Comparison of ENCODE assay signal across 24 cellular contexts in the genomic region with DNA sequence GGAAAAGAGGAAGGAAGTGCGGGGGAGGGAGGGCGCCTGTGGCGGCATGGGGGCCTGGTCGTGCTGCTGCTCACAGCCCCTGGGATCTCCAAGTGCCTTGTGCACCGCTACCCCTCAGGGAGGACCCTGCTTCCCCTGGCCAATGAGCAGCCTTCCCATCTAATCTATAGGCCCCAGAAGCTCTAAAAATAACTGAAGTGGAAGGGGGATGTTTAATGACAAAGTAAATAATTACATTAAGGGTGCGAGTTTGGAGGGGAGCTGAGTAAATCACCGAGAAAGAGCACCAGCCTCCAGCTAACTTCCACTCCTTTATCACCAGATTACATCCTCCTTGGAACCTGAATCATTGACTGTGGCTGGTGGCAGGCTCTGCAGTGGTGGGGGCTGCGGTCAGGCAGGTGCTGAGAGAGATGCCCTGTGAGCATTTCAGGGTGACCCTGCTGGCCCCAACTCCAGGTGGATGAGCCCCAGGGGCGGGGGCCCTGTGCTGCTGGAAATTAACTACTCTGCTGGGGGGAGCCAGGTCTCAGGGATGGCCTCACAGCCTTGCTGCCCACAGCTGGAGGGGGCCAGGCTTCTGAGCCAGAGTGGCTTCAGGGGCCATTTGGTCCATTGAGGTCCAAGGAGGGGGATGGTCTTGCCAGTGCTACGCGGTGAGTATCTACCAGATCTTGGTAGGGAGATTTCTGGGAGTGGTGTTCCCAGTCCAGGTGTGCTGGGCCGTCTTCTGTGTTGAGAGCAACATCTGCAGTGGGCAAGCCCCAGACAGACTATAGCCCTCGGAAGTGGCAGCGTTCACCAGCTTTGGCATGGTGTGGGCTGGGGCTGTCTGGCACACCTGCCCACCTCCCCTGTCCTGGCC.
DNase-seq lines count a peak whose midpoint lies in the region; ATAC-seq and TF ChIP-seq lines count a peak whose summit lies in the region.
"Had no signal": no experiment of that assay in that cellular context is flagged by ENCODE, and none has a peak within 500 bp of the region (broad histone marks: within the 10 kb centered on the region; RNA-seq: fewer than 3 reads in every experiment).

No MANE protein-coding gene starts in this region.

- H3T11ph ChIP-seq in H9 (ENCODE audit: low read length): no peak overlapping the region

- peaks cover 19 to 96% of the 10 kb centered on the region in 2 donors for H3K36me3 ChIP-seq in neuronal stem cell (replicated peaks in 1 of 2; ENCODE audit: control insufficient read depth in 2 of 2, insufficient read depth in 2 of 2, low read length in 2 of 2)

- H3K56ac ChIP-seq in H9 (ENCODE audit: insufficient read length, low read depth, low read length): no peak overlapping the region

- H3K4me1 Mint-ChIP-seq in H9: peaks cover 12 to 25% of the 10 kb centered on the region in 2 experiments
- H3K4me1 Mint-ChIP-seq: activated naive CD4-positive, alpha-beta T cell treated with anti-CD3 and anti-CD28 coated beads, Interleukin-2, amount 10 ng/mL, durations not matched to agents 7 days and 5 days; IgD-negative memory B cell; mesothelial cell of epicardium; naive B cell had no signal

- no peaks in the 10 kb centered on the region for H3K27me3 Mint-ChIP-seq in H9 (ENCODE audit: low read depth)
- H3K27me3 Mint-ChIP-seq: stimulated activated naive CD8-positive, alpha-beta T cell treated with anti-CD3 and anti-CD28 coated beads, Interleukin-15, Interleukin-2, amounts not matched to agents 100 ng/mL and 50 ng/mL, for 24 hours had no signal

- ATAC-seq in HG03139 (IDR thresholded peaks at IDR 0.05; ENCODE audit: unreplicated experiment): no peak
- ATAC-seq: gastroesophageal sphincter, psoas muscle had no signal

- no peak overlapping the region for H2BK120ac ChIP-seq in H9 (ENCODE audit: low read depth, low read length, poor library complexity, severe bottlenecking)
- no peak overlapping the region for H2BK120ac ChIP-seq in neuronal stem cell (ENCODE audit: low read depth, low read length)

- H4K8ac ChIP-seq in H9 (replicated peaks; ENCODE audit: insufficient read length, low read depth, low read length) (no peak overlapping the region), neuronal stem cell (ENCODE audit: low read depth, low read length) (no peak overlapping the region)

- no peaks in the 10 kb centered on the region for H3K9me3 ChIP-seq in H9 (ENCODE audit: control insufficient read depth, low read depth, low read length)
- H3K9me3 ChIP-seq in neuronal stem cell (replicated peaks in 1 of 2; ENCODE audit: control insufficient read depth in 2 of 2, insufficient read depth in 1 of 2, low read depth in 1 of 2, low read length in 2 of 2): no peaks in the 10 kb centered on the region
- H3K9me3 ChIP-seq: gastroesophageal sphincter, psoas muscle had no signal

- no peak overlapping the region for H4K5ac ChIP-seq in H9 (ENCODE audit: insufficient read length, low read depth, low read length)

- H3K9ac ChIP-seq in H9 (ENCODE audit: extremely low read depth, insufficient read length, low read length): no peak overlapping the region
- no peak overlapping the region for H3K9ac ChIP-seq in neuronal stem cell (ENCODE audit: low read depth, low read length, poor library complexity)

- H2BK5ac ChIP-seq in H9 (ENCODE audit: insufficient read length, low read length) (no peak overlapping the region), neuronal stem cell (ENCODE audit: low read length) (peak overlapping the region; percentile 7)

- H3K36me3 Mint-ChIP-seq in H9 (ENCODE audit: insufficient read depth in 1 of 3, low read depth in 3 of 3): peaks cover 13 to 55% (median 40%) of the 10 kb centered on the region in 3 experiments; a peak in 6 of 7 replicates
- H3K36me3 Mint-ChIP-seq: activated naive CD4-positive, alpha-beta T cell treated with anti-CD3 and anti-CD28 coated beads, Interleukin-2, amount 10 ng/mL, durations not matched to agents 7 days and 5 days; IgD-negative memory B cell; naive B cell had no signal

- H4K20me1 ChIP-seq in H9 (ENCODE audit: control insufficient read depth, insufficient read depth, insufficient read length): no peaks in the 10 kb centered on the region

- H3K23ac ChIP-seq in H9 (ENCODE audit: insufficient read length, low read depth, low read length): no peak overlapping the region
- H3K23ac ChIP-seq in neuronal stem cell (ENCODE audit: low read depth, low read length, poor library complexity): no peak overlapping the region

- H3K27me3 ChIP-seq in H9 (ENCODE audit: insufficient read depth, low read length): no peaks in the 10 kb centered on the region
- H3K27me3 ChIP-seq in neuronal stem cell (ENCODE audit: control insufficient read depth in 3 of 3, insufficient read depth in 3 of 3, low read depth in 1 of 3, low read length in 3 of 3): no peaks in the 10 kb centered on the region
- H3K27me3 ChIP-seq: brain microvascular endothelial cell, gastroesophageal sphincter had no signal

- H3K23me2 ChIP-seq in H9 (ENCODE audit: insufficient read length, low read depth, low read length, poor library complexity, severe bottlenecking): no peaks in the 10 kb centered on the region

- DNase-seq in NCI-H748 (lab: John Stamatoyannopoulos, UW; ENCODE audit: unreplicated experiment) (peak; percentile 28), NCI-H748 treated with DMSO at 0.1 percent for 48 hours (lab: John Stamatoyannopoulos, UW) (no peak), H9 (no peak), RPMI7951 (ENCODE audit: low read depth) (peak; percentile 18), neuronal stem cell (ENCODE audit: low spot score) (no peak), NCI-H2227 (lab: John Stamatoyannopoulos, UW; ENCODE audit: unreplicated experiment) (no peak), germinal center (ENCODE audit: low spot score) (no peak)
- DNase-seq: activated CD4-positive, alpha-beta T cell treated with anti-CD3 and anti-CD28 coated beads, Interleukin-2, amount 50 U/mL, for 48 hours; activated naive CD4-positive, alpha-beta T cell treated with anti-CD3 and anti-CD28 coated beads, Interleukin-2, amount 10 ng/mL, durations not matched to agents 7 days and 5 days; amniotic stem cell; brain microvascular endothelial cell; COR-L47; DMS53; dorsolateral prefrontal cortex; naive B cell; NCI-H146; NCI-H774; psoas muscle; Right ventricle myocardium superior had no signal

- no peak overlapping the region for H3K4me3 ChIP-seq in neuronal stem cell (ENCODE audit: low read length in 2 of 2)
- H3K4me3 ChIP-seq: dorsolateral prefrontal cortex, gastroesophageal sphincter, psoas muscle had no signal

- no peak for TF ChIP-seq CTCF in H9 (conservative IDR thresholded peaks at IDR 0.05)

- peak overlapping the region in 2 of 3 experiments; percentile 78 to 80; a peak in 3 of 7 replicates for H3K27ac Mint-ChIP-seq in H9
- H3K27ac Mint-ChIP-seq: activated naive CD4-positive, alpha-beta T cell treated with anti-CD3 and anti-CD28 coated beads, Interleukin-2, amount 10 ng/mL, durations not matched to agents 7 days and 5 days; IgD-negative memory B cell; mesothelial cell of epicardium; stimulated activated naive CD8-positive, alpha-beta T cell treated with anti-CD3 and anti-CD28 coated beads, Interleukin-15, Interleukin-2, amounts not matched to agents 100 ng/mL and 50 ng/mL, for 24 hours had no signal

- peaks cover 4% of the 10 kb centered on the region for H3K79me1 ChIP-seq in H9 (ENCODE audit: insufficient read depth, low read depth, low read length, poor library complexity, severe bottlenecking)
- H3K79me1 ChIP-seq in neuronal stem cell (ENCODE audit: low read depth, low read length): peaks cover 12% of the 10 kb centered on the region

- no peak overlapping the region for H2BK20ac ChIP-seq in H9 (ENCODE audit: low read depth, low read length, poor library complexity, severe bottlenecking)

- no peak overlapping the region; the same call in 1 of the 2 replicates for H3K14ac ChIP-seq in H9 (ENCODE audit: insufficient read depth, low read length)
- H3K14ac ChIP-seq in neuronal stem cell (ENCODE audit: low read length): no peak overlapping the region

- H3K9me3 Mint-ChIP-seq in H9: no peaks in the 10 kb centered on the region
- H3K9me3 Mint-ChIP-seq: activated naive CD4-positive, alpha-beta T cell treated with anti-CD3 and anti-CD28 coated beads, Interleukin-2, amount 10 ng/mL, durations not matched to agents 7 days and 5 days; mesothelial cell of epicardium; stimulated activated naive CD8-positive, alpha-beta T cell treated with anti-CD3 and anti-CD28 coated beads, Interleukin-15, Interleukin-2, amounts not matched to agents 100 ng/mL and 50 ng/mL, for 24 hours had no signal

- H2AFZ ChIP-seq in H9 (ENCODE audit: low read length) (no peak overlapping the region), neuronal stem cell (ENCODE audit: low read length) (no peak overlapping the region)

- H3K79me2 ChIP-seq in H9 (ENCODE audit: insufficient read depth, low read length): no peaks in the 10 kb centered on the region; the same call in 1 of the 2 replicates

- H3K18ac ChIP-seq in H9 (ENCODE audit: insufficient read length, low read depth, low read length): no peak overlapping the region
- H3K18ac ChIP-seq in neuronal stem cell (ENCODE audit: low read length): peak overlapping the region; percentile 54

- H3K27ac ChIP-seq in H9 (ENCODE audit: insufficient read length, low read depth, low read length): no peak overlapping the region
- H3K27ac ChIP-seq in neuronal stem cell (replicated peaks; ENCODE audit: low read length): no peak overlapping the region
- H3K27ac ChIP-seq: brain microvascular endothelial cell, dorsolateral prefrontal cortex, gastroesophageal sphincter, psoas muscle had no signal

- H4K91ac ChIP-seq in H9 (ENCODE audit: insufficient read length, low read depth, low read length): no peak overlapping the region
- H4K91ac ChIP-seq in neuronal stem cell (ENCODE audit: low read depth, low read length, poor library complexity): no peak overlapping the region

- H2BK12ac ChIP-seq in H9 (ENCODE audit: insufficient read length, low read depth, low read length) (no peak overlapping the region), neuronal stem cell (ENCODE audit: low read length) (no peak overlapping the region)

- no peak overlapping the region for H3K4ac ChIP-seq in H9 (ENCODE audit: low read depth, low read length)
- H3K4ac ChIP-seq in neuronal stem cell (ENCODE audit: low read length): no peak overlapping the region

- H2AK5ac ChIP-seq in H9 (ENCODE audit: insufficient read length, low read length): no peak overlapping the region
- no peak overlapping the region for H2AK5ac ChIP-seq in neuronal stem cell (ENCODE audit: low read depth, low read length)

- H2BK15ac ChIP-seq in H9 (ENCODE audit: low read depth, low read length) (no peak overlapping the region), neuronal stem cell (ENCODE audit: low read length) (no peak overlapping the region)

- H3K4me1 ChIP-seq in H9 (ENCODE audit: insufficient read depth, low read length) (no peaks in the 10 kb centered on the region), neuronal stem cell (ENCODE audit: control insufficient read depth in 2 of 2, insufficient read depth in 1 of 2, low read depth in 1 of 2, low read length in 2 of 2) (no peaks in the 10 kb centered on the region)

- WGBS in H9 (ENCODE audit: extremely low coverage, insufficient read length, low lambda C conversion rate): no CpG with 5 or more reads among the region's 14 CpGs
- no CpG with 5 or more reads among the region's 14 CpGs for WGBS in neuronal stem cell (ENCODE audit: extremely low coverage in 2 of 2, insufficient read length in 2 of 2, insufficient replicate concordance in 1 of 2), 2 donors

- H3K4me2 ChIP-seq in H9 (ENCODE audit: insufficient read depth, insufficient read length, low read length) (no peak overlapping the region), neuronal stem cell (ENCODE audit: insufficient read depth, low read length, poor library complexity, severe bottlenecking) (no peak overlapping the region)

- H3K4me3 Mint-ChIP-seq in H9: no peak overlapping the region
- H3K4me3 Mint-ChIP-seq: activated naive CD4-positive, alpha-beta T cell treated with anti-CD3 and anti-CD28 coated beads, Interleukin-2, amount 10 ng/mL, durations not matched to agents 7 days and 5 days; IgD-negative memory B cell; mesothelial cell of epicardium; naive B cell; stimulated activated naive CD8-positive, alpha-beta T cell treated with anti-CD3 and anti-CD28 coated beads, Interleukin-15, Interleukin-2, amounts not matched to agents 100 ng/mL and 50 ng/mL, for 24 hours had no signal

Comparison
In these comparisons a context has a peak if more than half of its experiments do, and no peak if none do; other contexts are left out.
1. DNase-seq: peak in NCI-H748 (single experiment) and RPMI7951 (single experiment); none in NCI-H748 treated with DMSO at 0.1 percent for 48 hours (single experiment), H9 (single experiment), neuronal stem cell (single experiment), NCI-H2227 (single experiment) and germinal center (single experiment).